ENCODE assay signal across 17 cellular contexts in the genomic region with DNA sequence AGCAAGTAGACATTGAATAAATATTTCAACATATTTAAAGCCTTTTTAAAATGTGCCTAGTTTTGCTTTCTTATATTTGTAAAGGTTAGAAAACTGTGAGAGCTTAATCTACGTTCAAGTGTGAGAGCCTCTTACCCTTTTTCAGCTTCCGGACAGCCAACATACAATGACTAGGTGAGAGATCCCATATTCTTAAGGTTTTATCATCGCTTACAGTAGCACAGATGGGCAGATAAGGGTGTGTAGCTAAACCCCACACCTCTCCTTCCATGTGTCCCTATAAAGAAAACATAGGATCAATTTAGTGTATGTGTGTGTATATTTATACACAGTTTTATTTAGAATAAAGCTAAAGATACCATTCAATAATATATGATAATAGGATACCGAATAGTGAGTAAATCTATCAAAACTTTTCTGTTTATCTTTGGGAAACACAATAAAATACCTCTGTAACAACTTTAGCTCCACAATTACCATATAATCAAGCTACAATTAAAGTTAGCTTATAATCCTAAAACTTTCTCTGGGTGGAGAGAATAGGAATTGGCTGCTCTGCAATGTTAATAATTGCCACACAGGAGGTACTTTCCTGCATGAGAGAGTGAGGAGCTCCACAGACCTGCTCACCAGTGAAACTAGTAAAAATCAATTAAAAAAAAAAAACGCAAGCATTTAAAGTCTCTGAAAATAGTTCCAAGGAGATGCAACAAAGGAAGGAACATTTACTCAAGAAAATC.
"Had no signal": no experiment of that assay in that cellular context is flagged by ENCODE, and none has a peak within 500 bp of the region (broad histone marks: within the 10 kb centered on the region; RNA-seq: fewer than 3 reads in every experiment).

No MANE protein-coding gene starts in this region.

- H3K27ac Mint-ChIP-seq: activated CD4-positive, alpha-beta T cell treated with anti-CD3 and anti-CD28 coated beads, Interleukin-2, amount 10 ng/mL, durations not matched to agents 24 days and 14 days; activated naive CD4-positive, alpha-beta T cell treated with anti-CD3 and anti-CD28 coated beads for 36 hours; immature natural killer cell; naive thymus-derived CD8-positive, alpha-beta T cell; stimulated activated memory B cell treated with anti-CD40 and anti-IgM and Interleukin-4, amounts not matched to agents 10 μg/mL and 1 μg/mL and 100 μg/mL, for 72 hours had no signal

- H3K4me2 ChIP-seq: smooth muscle cell had no signal

- H3K27me3 Mint-ChIP-seq: activated CD4-positive, alpha-beta T cell treated with anti-CD3 and anti-CD28 coated beads, Interleukin-2, amount 10 ng/mL, durations not matched to agents 24 days and 14 days; naive thymus-derived CD8-positive, alpha-beta T cell; stimulated activated memory B cell treated with anti-CD40 and anti-IgM and Interleukin-4, amounts not matched to agents 10 μg/mL and 1 μg/mL and 100 μg/mL, for 72 hours had no signal

- H3K9me3 ChIP-seq: colonic mucosa, thyroid gland had no signal

- DNase-seq: activated CD4-positive, alpha-beta T cell treated with anti-CD3 and anti-CD28 coated beads, Interleukin-2, amount 10 ng/mL, durations not matched to agents 24 days and 14 days; activated CD4-positive, CD25-positive, alpha-beta regulatory T cell; activated CD8-positive, alpha-beta memory T cell treated with anti-CD3 and anti-CD28 coated beads, Interleukin-2, amount 50 U/mL, for 4 hours; activated naive CD4-positive, alpha-beta T cell treated with anti-CD3 and anti-CD28 coated beads for 36 hours; activated T-cell treated with anti-CD3 and anti-CD28 coated beads, Interleukin-2, amount 50 U/mL, for 4 hours; brain microvascular endothelial cell; central memory CD4-positive, alpha-beta T cell; colonic mucosa; erythroblast; head of caudate nucleus; immature natural killer cell; mesenchymal stem cell; naive thymus-derived CD8-positive, alpha-beta T cell; stimulated activated CD4-positive, alpha-beta T cell treated with anti-CD3 and anti-CD28 coated beads, Interleukin-4, amount 100 ng/mL, for 24 hours; thyroid gland had no signal

- H3K9me3 Mint-ChIP-seq: activated CD4-positive, alpha-beta T cell treated with anti-CD3 and anti-CD28 coated beads, Interleukin-2, amount 10 ng/mL, durations not matched to agents 24 days and 14 days; activated naive CD4-positive, alpha-beta T cell treated with anti-CD3 and anti-CD28 coated beads for 36 hours; activated T-cell treated with anti-CD3 and anti-CD28 coated beads, Interleukin-2, amount 50 U/mL, for 4 hours; immature natural killer cell; naive thymus-derived CD8-positive, alpha-beta T cell; stimulated activated memory B cell treated with anti-CD40 and anti-IgM and Interleukin-4, amounts not matched to agents 10 μg/mL and 1 μg/mL and 100 μg/mL, for 72 hours had no signal

- H3K4me3 ChIP-seq: colonic mucosa, smooth muscle cell, thyroid gland had no signal

- H3K4me1 Mint-ChIP-seq: activated CD4-positive, alpha-beta T cell treated with anti-CD3 and anti-CD28 coated beads, Interleukin-2, amount 10 ng/mL, durations not matched to agents 24 days and 14 days; immature natural killer cell; naive thymus-derived CD8-positive, alpha-beta T cell; stimulated activated memory B cell treated with anti-CD40 and anti-IgM and Interleukin-4, amounts not matched to agents 10 μg/mL and 1 μg/mL and 100 μg/mL, for 72 hours had no signal

- H3K4me1 ChIP-seq: colonic mucosa, thyroid gland had no signal

- H3K27me3 ChIP-seq: brain microvascular endothelial cell, colonic mucosa, thyroid gland had no signal

- H3K4me3 Mint-ChIP-seq: activated CD4-positive, alpha-beta T cell treated with anti-CD3 and anti-CD28 coated beads, Interleukin-2, amount 10 ng/mL, durations not matched to agents 24 days and 14 days; activated naive CD4-positive, alpha-beta T cell treated with anti-CD3 and anti-CD28 coated beads for 36 hours; activated T-cell treated with anti-CD3 and anti-CD28 coated beads, Interleukin-2, amount 50 U/mL, for 4 hours; immature natural killer cell; naive thymus-derived CD8-positive, alpha-beta T cell; stimulated activated memory B cell treated with anti-CD40 and anti-IgM and Interleukin-4, amounts not matched to agents 10 μg/mL and 1 μg/mL and 100 μg/mL, for 72 hours had no signal

- H3K36me3 ChIP-seq: brain microvascular endothelial cell, colonic mucosa, thyroid gland had no signal

- H3K27ac ChIP-seq: brain microvascular endothelial cell, colonic mucosa, thyroid gland had no signal
